Comparison of ENCODE assay signal across 22 cellular contexts in the genomic region with DNA sequence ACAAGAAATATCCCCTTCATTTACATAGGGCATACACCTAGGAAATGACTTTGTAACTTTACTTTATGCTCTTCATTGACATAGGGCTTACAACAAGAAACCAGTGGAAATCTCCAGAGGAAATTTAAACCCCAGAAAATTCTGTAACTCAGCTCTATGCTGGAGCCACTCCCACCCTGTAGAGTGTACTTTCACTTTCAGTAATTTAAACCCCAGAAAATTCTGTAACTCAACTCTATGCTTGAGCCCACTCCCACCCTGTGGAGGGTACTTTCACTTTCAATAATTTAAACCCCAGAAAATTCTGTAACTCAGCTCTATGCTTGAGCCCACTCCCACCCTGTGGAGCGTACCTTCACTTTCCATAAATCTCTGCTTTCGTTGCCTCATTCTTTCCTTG.
"Had no signal": no experiment of that assay in that cellular context is flagged by ENCODE, and none has a peak within 500 bp of the region (broad histone marks: within the 10 kb centered on the region; RNA-seq: fewer than 3 reads in every experiment).

No MANE protein-coding gene starts in this region.

- H3K9me3 ChIP-seq: breast epithelium, colonic mucosa had no signal

- H3K36me3 ChIP-seq: breast epithelium, colonic mucosa had no signal

- H3K4me1 Mint-ChIP-seq: activated naive CD4-positive, alpha-beta T cell treated with anti-CD3 and anti-CD28 coated beads, Interleukin-2, amount 50 U/mL, for 24 hours had no signal

- H3K27ac Mint-ChIP-seq: activated CD8-positive, alpha-beta T cell treated with anti-CD3 and anti-CD28 coated beads for 36 hours; activated naive CD4-positive, alpha-beta T cell treated with anti-CD3 and anti-CD28 coated beads, Interleukin-2, amount 50 U/mL, for 24 hours; T-helper 1 cell treated with Interleukin-12 subunit alpha and Interleukin-12 subunit beta and Interleukin-4 antibody, amounts not matched to agents 30 μg/mL and 1 μg/mL, for 36 hours had no signal

- H3K27me3 ChIP-seq: breast epithelium, colonic mucosa had no signal

- H3K4me3 Mint-ChIP-seq: activated CD8-positive, alpha-beta T cell treated with anti-CD3 and anti-CD28 coated beads for 36 hours; activated naive CD4-positive, alpha-beta T cell treated with anti-CD3 and anti-CD28 coated beads, Interleukin-2, amount 50 U/mL, for 24 hours; T-helper 1 cell treated with Interleukin-12 subunit alpha and Interleukin-12 subunit beta and Interleukin-4 antibody, amounts not matched to agents 30 μg/mL and 1 μg/mL, for 36 hours had no signal

- H3K4me3 ChIP-seq: breast epithelium, colonic mucosa had no signal

- H3K36me3 Mint-ChIP-seq: activated naive CD4-positive, alpha-beta T cell treated with anti-CD3 and anti-CD28 coated beads, Interleukin-2, amount 50 U/mL, for 24 hours had no signal

- H3K4me1 ChIP-seq: breast epithelium, colonic mucosa had no signal

- DNase-seq: activated CD4-positive, alpha-beta T cell treated with anti-CD3 and anti-CD28 coated beads for 4 hours; activated CD8-positive, alpha-beta memory T cell treated with anti-CD3 and anti-CD28 coated beads, Interleukin-2, amount 50 U/mL, for 4 hours; activated CD8-positive, alpha-beta T cell treated with anti-CD3 and anti-CD28 coated beads for 36 hours; activated naive CD4-positive, alpha-beta T cell; aorta; caudate nucleus; colonic mucosa; MM.1S; NCI-H1105; NCI-H1436; NCI-H1694 treated with DMSO at 0.1 percent for 48 hours; NCI-H2029 treated with DMSO at 0.1 percent for 48 hours; NCI-H345; NCI-H510A; NCI-H526 treated with DMSO at 0.1 percent for 48 hours; NCI-H82; SIG-M5; SW 1271 had no signal

- H3K27me3 Mint-ChIP-seq: activated CD8-positive, alpha-beta T cell treated with anti-CD3 and anti-CD28 coated beads for 36 hours; activated naive CD4-positive, alpha-beta T cell treated with anti-CD3 and anti-CD28 coated beads, Interleukin-2, amount 50 U/mL, for 24 hours had no signal

- ATAC-seq: activated CD4-positive, CD25-positive, alpha-beta regulatory T cell treated with anti-CD3 and anti-CD28 coated beads, Interleukin-2, amount 50 U/mL, for 24 hours; activated CD8-positive, alpha-beta T cell treated with anti-CD3 and anti-CD28 coated beads for 36 hours had no signal
